ENCODE assay signal across 13 cellular contexts in genomic region chr19:15404780-15405211, GRCh38. TPM values are rescaled to one million over a fixed set of nuclear protein-coding genes. Genes with fewer than 3 reads are reported as not detected.
DNase-seq lines count a peak whose midpoint lies in the region; ATAC-seq lines count a peak whose summit lies in the region.
"Had no signal": no experiment of that assay in that cellular context is flagged by ENCODE, and none has a peak within 500 bp of the region (broad histone marks: within the 10 kb centered on the region; RNA-seq: fewer than 3 reads in every experiment).

No MANE protein-coding gene starts in this region.

- DNase-seq in activated CD4-positive, alpha-beta T cell treated with anti-CD3 and anti-CD28 coated beads, Interleukin-2, amount 10 ng/mL, durations not matched to agents 7 days and 5 days, result no peak
- DNase-seq in activated CD4-positive, alpha-beta T cell treated with anti-CD3 and anti-CD28 coated beads, Interleukin-2, amount 50 U/mL, for 1 hour, result no peak
- DNase-seq in activated naive CD8-positive, alpha-beta T cell treated with anti-CD3 and anti-CD28 coated beads, Interleukin-2, amount 50 U/mL, for 24 hours, result no peak
- peak; percentile 78 for DNase-seq in medulla oblongata (ENCODE audit: extremely low spot score)
- DNase-seq in stimulated activated naive CD8-positive, alpha-beta T cell treated with anti-CD3 and anti-CD28 coated beads, Interleukin-15, amount 100 ng/mL, for 72 hours, result no peak
- DNase-seq in A172 (ENCODE audit: low spot score), result no peak
- DNase-seq: NCI-H1436 treated with DMSO at 0.1 percent for 48 hours; stimulated activated CD4-positive, alpha-beta T cell treated with anti-CD3 and anti-CD28 coated beads, Interleukin-2, amount 100 ng/mL, for 24 hours had no signal

- ATAC-seq in activated naive CD8-positive, alpha-beta T cell treated with anti-CD3 and anti-CD28 coated beads, Interleukin-2, amount 50 U/mL, for 24 hours, result no peak
- no peak for ATAC-seq in stimulated activated naive CD8-positive, alpha-beta T cell treated with anti-CD3 and anti-CD28 coated beads, Interleukin-15, amount 100 ng/mL, for 72 hours
- no peak for ATAC-seq in HG03571 (IDR thresholded peaks at IDR 0.05; ENCODE audit: unreplicated experiment)
- ATAC-seq in esophagus mucosa, result no peak
- ATAC-seq: A549 had no signal

- peak overlapping the region; percentile 27 for H3K27ac Mint-ChIP-seq in activated CD4-positive, alpha-beta T cell treated with anti-CD3 and anti-CD28 coated beads, Interleukin-2, amount 10 ng/mL, durations not matched to agents 7 days and 5 days
- peak overlapping the region; percentile 5 for H3K27ac Mint-ChIP-seq in activated naive CD8-positive, alpha-beta T cell treated with anti-CD3 and anti-CD28 coated beads, Interleukin-2, amount 50 U/mL, for 24 hours
- H3K27ac Mint-ChIP-seq in stimulated activated naive CD8-positive, alpha-beta T cell treated with anti-CD3 and anti-CD28 coated beads, Interleukin-15, amount 100 ng/mL, for 72 hours, result peak overlapping the region; percentile 63 to 67
- H3K27ac Mint-ChIP-seq: T-helper 1 cell treated with Interleukin-12 subunit alpha and Interleukin-12 subunit beta and Interleukin-4 antibody, amounts not matched to agents 30 μg/mL and 1 μg/mL, for 36 hours had no signal

- peaks cover 19% of the 10 kb centered on the region for H3K36me3 Mint-ChIP-seq in activated CD4-positive, alpha-beta T cell treated with anti-CD3 and anti-CD28 coated beads, Interleukin-2, amount 10 ng/mL, durations not matched to agents 7 days and 5 days (ENCODE audit: low read depth)
- H3K36me3 Mint-ChIP-seq in activated naive CD8-positive, alpha-beta T cell treated with anti-CD3 and anti-CD28 coated beads, Interleukin-2, amount 50 U/mL, for 24 hours (ENCODE audit: low read depth), result peaks cover 11% of the 10 kb centered on the region

- H3K9me3 Mint-ChIP-seq in activated CD4-positive, alpha-beta T cell treated with anti-CD3 and anti-CD28 coated beads, Interleukin-2, amount 10 ng/mL, durations not matched to agents 7 days and 5 days, result no peaks in the 10 kb centered on the region
- no peaks in the 10 kb centered on the region for H3K9me3 Mint-ChIP-seq in activated naive CD8-positive, alpha-beta T cell treated with anti-CD3 and anti-CD28 coated beads, Interleukin-2, amount 50 U/mL, for 24 hours
- no peaks in the 10 kb centered on the region for H3K9me3 Mint-ChIP-seq in stimulated activated naive CD8-positive, alpha-beta T cell treated with anti-CD3 and anti-CD28 coated beads, Interleukin-15, amount 100 ng/mL, for 72 hours
- H3K9me3 Mint-ChIP-seq: T-helper 1 cell treated with Interleukin-12 subunit alpha and Interleukin-12 subunit beta and Interleukin-4 antibody, amounts not matched to agents 30 μg/mL and 1 μg/mL, for 36 hours had no signal

- peaks cover 12% of the 10 kb centered on the region for H3K4me1 Mint-ChIP-seq in activated CD4-positive, alpha-beta T cell treated with anti-CD3 and anti-CD28 coated beads, Interleukin-2, amount 10 ng/mL, durations not matched to agents 7 days and 5 days
- peaks cover 33% of the 10 kb centered on the region for H3K4me1 Mint-ChIP-seq in activated naive CD8-positive, alpha-beta T cell treated with anti-CD3 and anti-CD28 coated beads, Interleukin-2, amount 50 U/mL, for 24 hours
- peaks cover 44% of the 10 kb centered on the region for H3K4me1 Mint-ChIP-seq in stimulated activated naive CD8-positive, alpha-beta T cell treated with anti-CD3 and anti-CD28 coated beads, Interleukin-15, amount 100 ng/mL, for 72 hours

- H3K4me3 Mint-ChIP-seq in activated CD4-positive, alpha-beta T cell treated with anti-CD3 and anti-CD28 coated beads, Interleukin-2, amount 10 ng/mL, durations not matched to agents 7 days and 5 days, result no peak overlapping the region
- no peak overlapping the region for H3K4me3 Mint-ChIP-seq in activated naive CD8-positive, alpha-beta T cell treated with anti-CD3 and anti-CD28 coated beads, Interleukin-2, amount 50 U/mL, for 24 hours
- H3K4me3 Mint-ChIP-seq in stimulated activated naive CD8-positive, alpha-beta T cell treated with anti-CD3 and anti-CD28 coated beads, Interleukin-15, amount 100 ng/mL, for 72 hours, result no peak overlapping the region
- H3K4me3 Mint-ChIP-seq: T-helper 1 cell treated with Interleukin-12 subunit alpha and Interleukin-12 subunit beta and Interleukin-4 antibody, amounts not matched to agents 30 μg/mL and 1 μg/mL, for 36 hours had no signal

- CTCF ChIA-PET in activated CD4-positive, alpha-beta T cell treated with anti-CD3 and anti-CD28 coated beads, Interleukin-2, amount 10 ng/mL, durations not matched to agents 7 days and 5 days (lab: Charles Lee), result interaction anchor here (0.6 to 3.0 kb wide), 3 partner anchors 9 to 25 kb away, joined by 3 to 10 read pairs (median 3); partner anchors contain the start of genes AKAP8 and AKAP8L

- POLR2A ChIA-PET in activated CD4-positive, alpha-beta T cell treated with anti-CD3 and anti-CD28 coated beads, Interleukin-2, amount 10 ng/mL, durations not matched to agents 7 days and 5 days (lab: Charles Lee), result no interaction called here

- no peaks in the 10 kb centered on the region for H3K27me3 Mint-ChIP-seq in activated CD4-positive, alpha-beta T cell treated with anti-CD3 and anti-CD28 coated beads, Interleukin-2, amount 10 ng/mL, durations not matched to agents 7 days and 5 days
- no peaks in the 10 kb centered on the region for H3K27me3 Mint-ChIP-seq in activated naive CD8-positive, alpha-beta T cell treated with anti-CD3 and anti-CD28 coated beads, Interleukin-2, amount 50 U/mL, for 24 hours
- no peaks in the 10 kb centered on the region for H3K27me3 Mint-ChIP-seq in stimulated activated naive CD8-positive, alpha-beta T cell treated with anti-CD3 and anti-CD28 coated beads, Interleukin-15, amount 100 ng/mL, for 72 hours

RNA-seq across cellular contexts. Expression of gene AKAP8L, which starts 14.0 kb away (rescaled TPM):
- 10 to 100 TPM; 84.3 to 96.7 TPM for total RNA-seq in activated CD4-positive, alpha-beta T cell treated with anti-CD3 and anti-CD28 coated beads, Interleukin-2, amount 10 ng/mL, durations not matched to agents 7 days and 5 days
- total RNA-seq in A172 (2014; rRNA removed; shearing (Covaris generic)), result 53.2 and 56.4 TPM in 2 replicates
- total RNA-seq in esophagus mucosa, result 31.6 TPM

RNA-seq across cellular contexts. Expression of gene AKAP8, which starts 25.2 kb away (rescaled TPM):
- 10 to 100 TPM; 54.5 to 57.1 TPM for total RNA-seq in activated CD4-positive, alpha-beta T cell treated with anti-CD3 and anti-CD28 coated beads, Interleukin-2, amount 10 ng/mL, durations not matched to agents 7 days and 5 days
- total RNA-seq in A172 (2014; rRNA removed; shearing (Covaris generic)), result 14.1 and 17.5 TPM in 2 replicates
- total RNA-seq in esophagus mucosa, result 22.0 TPM

RNA-seq across cellular contexts. Expression of gene WIZ, which starts 45.0 kb away (rescaled TPM):
- 10 to 100 TPM; 28.7 to 31.6 TPM for total RNA-seq in activated CD4-positive, alpha-beta T cell treated with anti-CD3 and anti-CD28 coated beads, Interleukin-2, amount 10 ng/mL, durations not matched to agents 7 days and 5 days
- total RNA-seq in A172 (2014; rRNA removed; shearing (Covaris generic)), result 14.9 and 17.3 TPM in 2 replicates
- 19.4 TPM for total RNA-seq in esophagus mucosa

RNA-seq across cellular contexts. Expression of gene RASAL3, which starts 59.5 kb away (rescaled TPM):
- 100 to 1,000 TPM; 120 to 123 TPM for total RNA-seq in activated CD4-positive, alpha-beta T cell treated with anti-CD3 and anti-CD28 coated beads, Interleukin-2, amount 10 ng/mL, durations not matched to agents 7 days and 5 days
- total RNA-seq in A172 (2014; rRNA removed; shearing (Covaris generic)), result not detected in 2 replicates
- 1.8 TPM for total RNA-seq in esophagus mucosa
- total RNA-seq: Daoy had no signal

Comparison
In these comparisons a context has a peak if more than half of its experiments do, and no peak if none do; other contexts are left out.
1. H3K27ac Mint-ChIP-seq: peak in every context shown above with its lines; median percentile 65 in stimulated activated naive CD8-positive, alpha-beta T cell treated with anti-CD3 and anti-CD28 coated beads, Interleukin-15, amount 100 ng/mL, for 72 hours; 27 in activated CD4-positive, alpha-beta T cell treated with anti-CD3 and anti-CD28 coated beads, Interleukin-2, amount 10 ng/mL, durations not matched to agents 7 days and 5 days; 5 in activated naive CD8-positive, alpha-beta T cell treated with anti-CD3 and anti-CD28 coated beads, Interleukin-2, amount 50 U/mL, for 24 hours.